In genomic region chr13:50713849-50714248, GRCh38 we compare ENCODE assay signal across 8 cellular contexts.
DNase-seq lines count a peak whose midpoint lies in the region; ATAC-seq, FAIRE-seq and TF ChIP-seq lines count a peak whose summit lies in the region.

No MANE protein-coding gene starts in this region.

- POLR2A ChIA-PET in activated CD8-positive, alpha-beta T cell treated with anti-CD3 and anti-CD28 coated beads for 36 hours (lab: Charles Lee): no interaction called here

- no peak overlapping the region for H3K4me3 Mint-ChIP-seq in activated naive CD4-positive, alpha-beta T cell treated with anti-CD3 and anti-CD28 coated beads, Interleukin-2, amount 10 ng/mL, durations not matched to agents 7 days and 5 days
- peak overlapping the region; percentile 4 for H3K4me3 Mint-ChIP-seq in activated CD8-positive, alpha-beta T cell treated with anti-CD3 and anti-CD28 coated beads for 36 hours
- H3K4me3 Mint-ChIP-seq in osteocyte (ENCODE audit: unreplicated experiment): no peak overlapping the region

- DNase-seq in activated naive CD4-positive, alpha-beta T cell treated with anti-CD3 and anti-CD28 coated beads, Interleukin-2, amount 10 ng/mL, durations not matched to agents 7 days and 5 days: peak; percentile 29
- no peak for DNase-seq in activated naive CD4-positive, alpha-beta T cell treated with anti-CD3 and anti-CD28 coated beads, Interleukin-2, amount 50 U/mL, for 16 hours
- peak; percentile 41 for DNase-seq in activated CD8-positive, alpha-beta T cell treated with anti-CD3 and anti-CD28 coated beads for 36 hours
- DNase-seq in left colon (peak in 1 of 2 donors; percentile 12), NCI-H2081 treated with DMSO at 0.1 percent for 48 hours (lab: John Stamatoyannopoulos, UW) (no peak), D721Med (ENCODE audit: insufficient read length, low spot score) (no peak), osteocyte (ENCODE audit: extremely low spot score, unreplicated experiment) (no peak)

- TF ChIP-seq CTCF in activated CD8-positive, alpha-beta T cell treated with anti-CD3 and anti-CD28 coated beads for 36 hours (IDR thresholded peaks at IDR 0.05): no peak
- TF ChIP-seq CTCF in D721Med (IDR thresholded peaks at IDR 0.05; ENCODE audit: insufficient read depth, missing control alignments) (no peak), osteocyte (IDR thresholded peaks at IDR 0.05) (no peak)

- H3K9me3 Mint-ChIP-seq in activated naive CD4-positive, alpha-beta T cell treated with anti-CD3 and anti-CD28 coated beads, Interleukin-2, amount 10 ng/mL, durations not matched to agents 7 days and 5 days: no peaks in the 10 kb centered on the region
- H3K9me3 Mint-ChIP-seq in activated CD8-positive, alpha-beta T cell treated with anti-CD3 and anti-CD28 coated beads for 36 hours: no peaks in the 10 kb centered on the region
- no peaks in the 10 kb centered on the region for H3K9me3 Mint-ChIP-seq in osteocyte (ENCODE audit: unreplicated experiment)

- CTCF ChIA-PET in activated naive CD4-positive, alpha-beta T cell treated with anti-CD3 and anti-CD28 coated beads, Interleukin-2, amount 10 ng/mL, durations not matched to agents 7 days and 5 days (lab: Charles Lee): interaction anchor here (1.7 kb wide), 1 partner anchor 87 kb away, joined by 4 read pairs; no protein-coding TSS in a partner anchor
- CTCF ChIA-PET in activated CD8-positive, alpha-beta T cell treated with anti-CD3 and anti-CD28 coated beads for 36 hours (lab: Charles Lee): interaction anchor here (0.8 to 1.1 kb wide), 3 partner anchors 198 to 628 kb away, joined by 3 to 4 read pairs (median 3); no protein-coding TSS in a partner anchor

- peaks cover 24% of the 10 kb centered on the region for H3K27me3 Mint-ChIP-seq in activated naive CD4-positive, alpha-beta T cell treated with anti-CD3 and anti-CD28 coated beads, Interleukin-2, amount 10 ng/mL, durations not matched to agents 7 days and 5 days
- H3K27me3 Mint-ChIP-seq in activated CD8-positive, alpha-beta T cell treated with anti-CD3 and anti-CD28 coated beads for 36 hours: peaks cover 6% of the 10 kb centered on the region
- peaks cover 7% of the 10 kb centered on the region for H3K27me3 Mint-ChIP-seq in osteocyte (ENCODE audit: unreplicated experiment)

- peak overlapping the region; percentile 28 for H3K27ac Mint-ChIP-seq in activated naive CD4-positive, alpha-beta T cell treated with anti-CD3 and anti-CD28 coated beads, Interleukin-2, amount 10 ng/mL, durations not matched to agents 7 days and 5 days
- H3K27ac Mint-ChIP-seq in activated CD8-positive, alpha-beta T cell treated with anti-CD3 and anti-CD28 coated beads for 36 hours: peak overlapping the region; percentile 14
- no peak overlapping the region for H3K27ac Mint-ChIP-seq in osteocyte (ENCODE audit: unreplicated experiment)

- intact Hi-C loops in activated CD8-positive, alpha-beta T cell treated with anti-CD3 and anti-CD28 coated beads for 36 hours (cut with micrococcal nuclease): no loop called here
- intact Hi-C loops in left colon (cut with DNase I, micrococcal nuclease): no loop called here

- no peak for FAIRE-seq in D721Med (lab: Jason Lieb, UNC)

- ATAC-seq in HG03354 (IDR thresholded peaks at IDR 0.05; ENCODE audit: poor library complexity, severe bottlenecking, unreplicated experiment): peak; percentile 71
- peak; percentile 98 for ATAC-seq in activated CD8-positive, alpha-beta T cell treated with anti-CD3 and anti-CD28 coated beads for 36 hours
- peak; percentile 29 for ATAC-seq in left colon

- H3K36me3 Mint-ChIP-seq in activated naive CD4-positive, alpha-beta T cell treated with anti-CD3 and anti-CD28 coated beads, Interleukin-2, amount 10 ng/mL, durations not matched to agents 7 days and 5 days: no peaks in the 10 kb centered on the region
- H3K36me3 Mint-ChIP-seq in activated CD8-positive, alpha-beta T cell treated with anti-CD3 and anti-CD28 coated beads for 36 hours (ENCODE audit: low read depth): no peaks in the 10 kb centered on the region
- H3K36me3 Mint-ChIP-seq in osteocyte (ENCODE audit: unreplicated experiment): no peaks in the 10 kb centered on the region

- peaks cover 26% of the 10 kb centered on the region for H3K4me1 Mint-ChIP-seq in activated naive CD4-positive, alpha-beta T cell treated with anti-CD3 and anti-CD28 coated beads, Interleukin-2, amount 10 ng/mL, durations not matched to agents 7 days and 5 days
- peaks cover 18% of the 10 kb centered on the region for H3K4me1 Mint-ChIP-seq in activated CD8-positive, alpha-beta T cell treated with anti-CD3 and anti-CD28 coated beads for 36 hours (ENCODE audit: low read depth)
- peaks cover 12% of the 10 kb centered on the region for H3K4me1 Mint-ChIP-seq in osteocyte (ENCODE audit: unreplicated experiment)

Comparison
In these comparisons a context has a peak if more than half of its experiments do, and no peak if none do; other contexts are left out.
1. DNase-seq: peak in activated naive CD4-positive, alpha-beta T cell treated with anti-CD3 and anti-CD28 coated beads, Interleukin-2, amount 10 ng/mL, durations not matched to agents 7 days and 5 days (single experiment) and activated CD8-positive, alpha-beta T cell treated with anti-CD3 and anti-CD28 coated beads for 36 hours (single experiment); none in activated naive CD4-positive, alpha-beta T cell treated with anti-CD3 and anti-CD28 coated beads, Interleukin-2, amount 50 U/mL, for 16 hours (single experiment), NCI-H2081 treated with DMSO at 0.1 percent for 48 hours (single experiment), D721Med (single experiment) and osteocyte (single experiment).
2. ATAC-seq: peak in every context shown above with its lines; median percentile 98 in activated CD8-positive, alpha-beta T cell treated with anti-CD3 and anti-CD28 coated beads for 36 hours; 71 in HG03354; 29 in left colon.